In genomic region chr2:164917296-164917903, GRCh38 we compare ENCODE assay signal across 9 cellular contexts. TPM values are rescaled to one million over a fixed set of nuclear protein-coding genes. Genes with fewer than 3 reads are reported as not detected.
DNase-seq lines count a peak whose midpoint lies in the region; ATAC-seq, FAIRE-seq and TF ChIP-seq lines count a peak whose summit lies in the region.
"Had no signal": no experiment of that assay in that cellular context is flagged by ENCODE, and none has a peak within 500 bp of the region (broad histone marks: within the 10 kb centered on the region; RNA-seq: fewer than 3 reads in every experiment).

No MANE protein-coding gene starts in this region.

- POLR2A ChIA-PET in WTC11 (lab: Charles Lee) = no interaction called here

- H3K4me3 ChIP-seq in MG63 (no peak overlapping the region), aorta (ENCODE audit: low read length in 2 of 2) (no peak overlapping the region)

- H3K27ac ChIP-seq in aorta (ENCODE audit: low read depth in 1 of 2, low read length in 2 of 2) = no peak overlapping the region

- ATAC-seq in WTC11 (peak; percentile 71), aorta (ENCODE audit: low FRiP score) (no peak), HG03139 (IDR thresholded peaks at IDR 0.05; ENCODE audit: unreplicated experiment) (no peak)

- H3K36me3 ChIP-seq in MG63 (no peaks in the 10 kb centered on the region), aorta (ENCODE audit: control insufficient read depth in 1 of 2, insufficient read depth in 2 of 2, low read length in 1 of 2) (no peaks in the 10 kb centered on the region)

- 34% methylated on average over 3 of the region's 3 CpGs for WGBS in aorta, 2 donors

- peak; percentile 3 for FAIRE-seq in A204.1 (lab: Jason Lieb, UNC)
- FAIRE-seq: G401.6 had no signal

- DNase-seq in MG63 (peak; percentile 41), WTC11 (ENCODE audit: low spot score) (peak; percentile 30), islet precursor cell (peak; percentile 73), aorta (peak; percentile 42 to 47), superior temporal gyrus (ENCODE audit: extremely low spot score) (no peak)
- DNase-seq in activated CD4-positive, alpha-beta T cell treated with anti-CD3 and anti-CD28 coated beads, Interleukin-2, amount 10 ng/mL, durations not matched to agents 24 days and 14 days = no peak

- TF ChIP-seq CTCF in WTC11 (IDR thresholded peaks at IDR 0.05) = peak; percentile 22; the same call in 1 of the 2 replicates

- H3K27me3 ChIP-seq in MG63 = no peaks in the 10 kb centered on the region
- H3K27me3 ChIP-seq in aorta (ENCODE audit: control insufficient read depth in 1 of 2, insufficient read depth in 2 of 2, low read length in 1 of 2) = no peaks in the 10 kb centered on the region

- intact Hi-C loops in aorta (cut with DNase I) = loop anchor here in 1 of 2 donors (2.0 to 10.0 kb wide), 3 partner anchors 75 to 353 kb away; partner anchors contain the start of gene COBLL1
- intact Hi-C loops in activated CD4-positive, alpha-beta T cell treated with anti-CD3 and anti-CD28 coated beads, Interleukin-2, amount 10 ng/mL, durations not matched to agents 24 days and 14 days (cut with micrococcal nuclease) = no loop called here

- no peaks in the 10 kb centered on the region for H3K4me1 ChIP-seq in aorta (ENCODE audit: control insufficient read depth in 1 of 2, insufficient read depth in 2 of 2, low read length in 2 of 2)

- no peaks in the 10 kb centered on the region for H3K9me3 Mint-ChIP-seq in WTC11
- H3K9me3 Mint-ChIP-seq in activated CD4-positive, alpha-beta T cell treated with anti-CD3 and anti-CD28 coated beads, Interleukin-2, amount 10 ng/mL, durations not matched to agents 24 days and 14 days = no peaks in the 10 kb centered on the region

- no peak overlapping the region for H3K27ac Mint-ChIP-seq in WTC11
- H3K27ac Mint-ChIP-seq in activated CD4-positive, alpha-beta T cell treated with anti-CD3 and anti-CD28 coated beads, Interleukin-2, amount 10 ng/mL, durations not matched to agents 24 days and 14 days = no peak overlapping the region

- H3K36me3 Mint-ChIP-seq in WTC11 = no peaks in the 10 kb centered on the region
- no peaks in the 10 kb centered on the region for H3K36me3 Mint-ChIP-seq in activated CD4-positive, alpha-beta T cell treated with anti-CD3 and anti-CD28 coated beads, Interleukin-2, amount 10 ng/mL, durations not matched to agents 24 days and 14 days (ENCODE audit: low read depth)

- peaks cover 41% of the 10 kb centered on the region for H3K4me1 Mint-ChIP-seq in WTC11
- no peaks in the 10 kb centered on the region for H3K4me1 Mint-ChIP-seq in activated CD4-positive, alpha-beta T cell treated with anti-CD3 and anti-CD28 coated beads, Interleukin-2, amount 10 ng/mL, durations not matched to agents 24 days and 14 days

- no peaks in the 10 kb centered on the region for H3K27me3 Mint-ChIP-seq in WTC11 (ENCODE audit: low read depth)
- H3K27me3 Mint-ChIP-seq in activated CD4-positive, alpha-beta T cell treated with anti-CD3 and anti-CD28 coated beads, Interleukin-2, amount 10 ng/mL, durations not matched to agents 24 days and 14 days = peaks cover 2% of the 10 kb centered on the region

- H3K9me3 ChIP-seq in MG63 (no peaks in the 10 kb centered on the region), aorta (ENCODE audit: control insufficient read depth, low read length) (no peaks in the 10 kb centered on the region)

- no peak overlapping the region for H3K4me3 Mint-ChIP-seq in WTC11
- H3K4me3 Mint-ChIP-seq in activated CD4-positive, alpha-beta T cell treated with anti-CD3 and anti-CD28 coated beads, Interleukin-2, amount 10 ng/mL, durations not matched to agents 24 days and 14 days = no peak overlapping the region

- CTCF ChIA-PET in WTC11 (lab: Charles Lee) = no interaction called here

TF ChIP-seq in WTC11, 78 proteins besides CTCF, POLR2A, EP300 and RAD21 (continues in another document):
- TF ChIP-seq RELA (CRISPR knock-in tag; IDR thresholded peaks at IDR 0.05; ENCODE audit: borderline replicate concordance) (no peak), AFF4 (CRISPR knock-in tag; IDR thresholded peaks at IDR 0.05; ENCODE audit: borderline replicate concordance) (no peak), SMAD4 (CRISPR knock-in tag; IDR thresholded peaks at IDR 0.05) (no peak), ZNF396 (CRISPR knock-in tag; IDR thresholded peaks at IDR 0.05; ENCODE audit: borderline replicate concordance) (no peak), FOXJ3 (CRISPR knock-in tag; IDR thresholded peaks at IDR 0.05; ENCODE audit: borderline replicate concordance) (no peak), KAT7 (CRISPR knock-in tag; IDR thresholded peaks at IDR 0.05; ENCODE audit: borderline replicate concordance) (no peak), GRHL2 (CRISPR knock-in tag; IDR thresholded peaks at IDR 0.05; ENCODE audit: insufficient replicate concordance, severe bottlenecking) (no peak), ZNF138 (CRISPR knock-in tag; conservative IDR thresholded peaks at IDR 0.05) (no peak), TEAD1 (CRISPR knock-in tag; IDR thresholded peaks at IDR 0.05) (no peak), ATF1 (CRISPR knock-in tag; IDR thresholded peaks at IDR 0.05) (no peak), ZNF532 (CRISPR knock-in tag; IDR thresholded peaks at IDR 0.05; ENCODE audit: borderline replicate concordance) (no peak), NFYB (CRISPR knock-in tag; conservative IDR thresholded peaks at IDR 0.05; ENCODE audit: low read depth) (no peak)

RNA-seq across cellular contexts. Expression of gene SLC38A11, which starts 37.9 kb away (rescaled TPM):
- not detected in 2 replicates for total RNA-seq in MG63 (2014; rRNA removed; shearing (Covaris generic); ENCODE audit: low replicate concordance)
- total RNA-seq in WTC11 (2021) (not detected in 3 replicates), aorta (1 to 10 TPM; 1.1 to 1.4 TPM)
- polyA plus RNA-seq in aorta = under 1 TPM in 1 of 2 donors, not detected in 1; 0.63 TPM
- total RNA-seq in activated CD4-positive, alpha-beta T cell treated with anti-CD3 and anti-CD28 coated beads, Interleukin-2, amount 10 ng/mL, durations not matched to agents 24 days and 14 days = not detected in 2 replicates

Comparison
In these comparisons a context has a peak if more than half of its experiments do, and no peak if none do; other contexts are left out.
1. DNase-seq: peak in MG63 (single experiment), WTC11 (single experiment), islet precursor cell (single experiment) and aorta (2 of 2); none in activated CD4-positive, alpha-beta T cell treated with anti-CD3 and anti-CD28 coated beads, Interleukin-2, amount 10 ng/mL, durations not matched to agents 24 days and 14 days (single experiment) and superior temporal gyrus (single experiment).